ENCODE assay signal across 27 cellular contexts in the genomic region with DNA sequence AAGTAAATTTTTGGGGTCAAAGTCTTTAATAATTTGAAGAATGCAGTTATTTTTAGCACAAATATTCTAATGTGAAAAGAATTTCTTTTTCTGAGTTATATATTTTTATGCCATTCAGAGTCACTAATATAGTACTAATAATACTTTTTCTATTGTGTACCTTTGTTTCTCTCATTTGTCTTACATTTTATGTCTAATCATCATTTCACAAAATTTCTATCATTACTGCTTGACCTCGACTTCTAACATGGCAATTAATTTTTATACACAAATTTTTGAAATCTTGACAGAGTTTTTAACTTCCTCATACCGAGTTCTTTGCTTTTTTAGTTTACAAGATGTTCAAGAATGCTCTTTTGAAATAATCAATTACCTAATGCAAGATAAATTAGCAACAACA.
"Had no signal": no experiment of that assay in that cellular context is flagged by ENCODE, and none has a peak within 500 bp of the region (broad histone marks: within the 10 kb centered on the region; RNA-seq: fewer than 3 reads in every experiment).

No MANE protein-coding gene starts in this region.

- H3K4me1 ChIP-seq: lower lobe of right lung, neural progenitor cell, right atrium auricular region, spleen, suprapubic skin, upper lobe of right lung had no signal

- H3K36me3 ChIP-seq: lower lobe of right lung, neural progenitor cell, neutrophil, right atrium auricular region, spleen, suprapubic skin, thoracic aorta, tibial artery, upper lobe of right lung had no signal

- H3K27me3 ChIP-seq: neural progenitor cell, neutrophil, right atrium auricular region, spleen, suprapubic skin, tibial artery, upper lobe of right lung had no signal

- ATAC-seq: left cardiac atrium; left ventricle myocardium superior; lower lobe of right lung; natural killer cell; sciatic nerve; stimulated activated effector memory CD8-positive, alpha-beta T cell treated with anti-CD3 and anti-CD28 coated beads, Interleukin-12 subunit alpha, Interleukin-12 subunit beta, amount 100 ng/mL, for 72 hours; upper lobe of right lung had no signal

- H3K4me2 ChIP-seq: neural progenitor cell had no signal

- H3K27ac ChIP-seq: lower lobe of right lung, neural progenitor cell, neutrophil, right atrium auricular region, skin epidermis, spleen, suprapubic skin, thoracic aorta, tibial artery, upper lobe of right lung had no signal

- H3K9me3 ChIP-seq: lower lobe of right lung, neutrophil, right atrium auricular region, spleen, suprapubic skin, thoracic aorta, tibial artery, upper lobe of right lung had no signal

- H3K9ac ChIP-seq: neural progenitor cell had no signal

- FAIRE-seq: keratinocyte, urothelium cell line had no signal

- H3K4me3 ChIP-seq: lower lobe of right lung, neural progenitor cell, right atrium auricular region, skin epidermis, spleen, suprapubic skin, thoracic aorta, tibial artery, upper lobe of right lung had no signal

- DNase-seq: hypothalamus; kidney glomerular epithelial cell; left cardiac atrium; left ventricle myocardium superior; lower lobe of right lung; mammary epithelial cell; mesenchymal stem cell; naive B cell; natural killer cell; nephron progenitor cell; occipital lobe; spleen; stimulated activated CD4-positive, alpha-beta T cell treated with anti-CD3 and anti-CD28 coated beads, Interleukin-4, amount 100 ng/mL, for 24 hours; stimulated activated naive CD4-positive, alpha-beta T cell; tibial artery; trophoblast cell; upper lobe of right lung had no signal

- H2AFZ ChIP-seq: neural progenitor cell had no signal
